27 cellular contexts compared by ENCODE assay signal in the genomic region with DNA sequence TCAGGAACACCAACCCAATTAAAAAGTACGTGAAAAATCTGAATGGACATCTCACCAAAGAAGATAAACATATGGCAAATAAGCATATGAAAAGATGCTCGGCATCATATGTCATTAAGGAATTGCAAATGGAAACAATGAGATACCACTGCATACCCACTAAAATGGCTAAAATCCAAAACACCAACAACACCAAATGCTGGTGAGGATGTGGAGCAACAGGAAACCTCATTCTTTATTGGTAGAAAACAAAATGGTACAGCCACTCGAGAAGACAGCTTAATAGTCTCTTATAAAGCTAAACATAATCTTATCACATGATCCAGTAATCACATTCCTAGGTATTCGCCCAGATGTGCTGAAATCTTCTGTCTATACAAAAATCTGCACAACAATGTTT.
"Had no signal": no experiment of that assay in that cellular context is flagged by ENCODE, and none has a peak within 500 bp of the region (broad histone marks: within the 10 kb centered on the region; RNA-seq: fewer than 3 reads in every experiment).

No MANE protein-coding gene starts in this region.

- FAIRE-seq: endometrium, islet of Langerhans, keratinocyte had no signal

- H3K36me3 ChIP-seq: colonic mucosa, gastrocnemius medialis, lower lobe of right lung had no signal

- H3K27ac Mint-ChIP-seq: dendritic cell treated with granulocyte-macrophage colony-stimulating factor and Interleukin-4, amounts not matched to agents 40 ng/mL and 50 ng/mL, for 4 days; effector memory CD8-positive, alpha-beta T cell; endodermal cell; mesothelial cell of epicardium had no signal

- H3K4me3 ChIP-seq: colonic mucosa, esophagus squamous epithelium, gastrocnemius medialis, heart right ventricle, left lung, lower lobe of right lung, mucosa of descending colon had no signal

- H3K4me1 ChIP-seq: colonic mucosa had no signal

- H3K27me3 Mint-ChIP-seq: dendritic cell treated with granulocyte-macrophage colony-stimulating factor and Interleukin-4, amounts not matched to agents 40 ng/mL and 50 ng/mL, for 4 days; effector memory CD8-positive, alpha-beta T cell had no signal

- DNase-seq: colonic mucosa; cortex of kidney; effector CD8-positive, alpha-beta T cell; effector memory CD8-positive, alpha-beta T cell; endodermal cell; erythroblast; esophagus squamous epithelium; foreskin fibroblast; foreskin melanocyte; gastrocnemius medialis; glutamatergic neuron; head of caudate nucleus; heart right ventricle; hippocampal formation; left cardiac atrium; left lung; left ventricle myocardium superior; lower lobe of right lung; mesenchymal stem cell; mucosa of descending colon had no signal

- H3K4me3 Mint-ChIP-seq: dendritic cell treated with granulocyte-macrophage colony-stimulating factor and Interleukin-4, amounts not matched to agents 40 ng/mL and 50 ng/mL, for 4 days; effector memory CD8-positive, alpha-beta T cell; endodermal cell; mesothelial cell of epicardium had no signal

- H3K9me3 ChIP-seq: colonic mucosa, esophagus squamous epithelium, gastrocnemius medialis, left lung, lower lobe of right lung, mucosa of descending colon had no signal

- H3K27me3 ChIP-seq: colonic mucosa, esophagus squamous epithelium, gastrocnemius medialis, heart right ventricle, left lung had no signal

- H3K4me1 Mint-ChIP-seq: mesothelial cell of epicardium had no signal

- H3K27ac ChIP-seq: colonic mucosa, epithelial cell of prostate, esophagus squamous epithelium, heart right ventricle, left lung, lower lobe of right lung had no signal

- H3K9me3 Mint-ChIP-seq: dendritic cell treated with granulocyte-macrophage colony-stimulating factor and Interleukin-4, amounts not matched to agents 40 ng/mL and 50 ng/mL, for 4 days; effector memory CD8-positive, alpha-beta T cell had no signal

- ATAC-seq: effector memory CD8-positive, alpha-beta T cell; esophagus mucosa; gastrocnemius medialis; left cardiac atrium; left lung; left ventricle myocardium superior; lower lobe of right lung; mucosa of descending colon had no signal
